In the genomic region with DNA sequence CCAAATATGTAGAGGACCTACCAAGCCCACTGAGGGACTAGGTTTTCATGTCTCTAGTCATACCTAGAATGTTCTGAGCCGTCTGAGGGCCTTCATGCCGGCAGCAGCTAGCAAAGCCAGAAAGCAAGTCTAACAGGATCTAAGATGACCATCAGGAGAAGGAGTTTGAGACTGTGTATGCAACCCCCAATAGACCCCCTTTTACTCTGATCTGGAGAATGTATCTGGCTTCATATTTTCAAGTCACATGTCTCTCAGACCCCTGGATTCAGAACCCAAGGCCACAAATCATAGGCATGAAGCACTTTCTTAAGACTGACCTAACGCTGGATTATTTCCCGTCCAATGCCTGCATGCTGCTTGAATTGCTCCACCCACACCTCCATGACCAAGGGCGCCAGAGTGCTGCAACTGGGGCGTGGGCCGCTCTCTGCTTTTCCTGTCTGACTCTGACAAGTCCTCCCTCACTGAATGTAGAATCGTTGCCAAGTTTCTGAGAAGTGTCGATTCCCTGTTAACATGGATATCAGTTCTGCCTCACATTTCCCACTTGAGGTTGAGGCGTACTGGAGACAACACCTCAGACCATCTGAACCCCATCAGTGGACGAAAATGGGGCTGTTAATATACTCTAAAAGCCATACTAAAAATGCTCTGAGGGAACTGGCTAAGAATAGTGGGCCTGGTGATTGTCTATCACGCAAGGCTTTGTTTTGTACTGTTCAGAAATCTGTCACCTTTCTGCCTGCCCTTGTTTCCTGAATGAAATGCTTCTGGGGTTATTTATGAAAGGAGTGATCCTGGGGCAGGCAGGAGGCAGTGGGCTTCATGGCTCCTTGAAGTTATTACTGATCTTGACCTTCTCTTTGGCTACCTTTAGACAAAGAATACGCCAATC, we compare ENCODE assay signal across 1 cellular context.
TF ChIP-seq lines count a peak whose summit lies in the region.

No MANE protein-coding gene starts in this region.

TF ChIP-seq in K562, 482 proteins besides CTCF, POLR2A, EP300 and RAD21 (continued from another document and continues in another):
- TF ChIP-seq, protein P1, sequence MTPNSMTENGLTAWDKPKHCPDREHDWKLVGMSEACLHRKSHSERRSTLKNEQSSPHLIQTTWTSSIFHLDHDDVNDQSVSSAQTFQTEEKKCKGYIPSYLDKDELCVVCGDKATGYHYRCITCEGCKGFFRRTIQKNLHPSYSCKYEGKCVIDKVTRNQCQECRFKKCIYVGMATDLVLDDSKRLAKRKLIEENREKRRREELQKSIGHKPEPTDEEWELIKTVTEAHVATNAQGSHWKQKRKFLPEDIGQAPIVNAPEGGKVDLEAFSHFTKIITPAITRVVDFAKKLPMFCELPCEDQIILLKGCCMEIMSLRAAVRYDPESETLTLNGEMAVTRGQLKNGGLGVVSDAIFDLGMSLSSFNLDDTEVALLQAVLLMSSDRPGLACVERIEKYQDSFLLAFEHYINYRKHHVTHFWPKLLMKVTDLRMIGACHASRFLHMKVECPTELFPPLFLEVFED (CRISPR knock-in tag; conservative IDR thresholded peaks at IDR 0.05), result no peak
- TF ChIP-seq NR2C2 (CRISPR knock-in tag; IDR thresholded peaks at IDR 0.05) (no peak), NR2C2 (tag; IDR thresholded peaks at IDR 0.05) (no peak; the same call in 1 of the 2 replicates), RBFOX2 (IDR thresholded peaks at IDR 0.05; ENCODE audit: low read depth, low read length) (no peak), MTA3 (IDR thresholded peaks at IDR 0.05; ENCODE audit: borderline replicate concordance) (0 out of 2 replicates have a peak, but pooled peaks have one; percentile 48), C11orf30 (IDR thresholded peaks at IDR 0.05; ENCODE audit: low read depth) (no peak), LEF1 (IDR thresholded peaks at IDR 0.05) (no peak), BRD9 (IDR thresholded peaks at IDR 0.05; ENCODE audit: low read depth, partially characterized antibody) (no peak), ZNF780A (CRISPR knock-in tag; IDR thresholded peaks at IDR 0.05) (no peak), ZNF696 (CRISPR knock-in tag; conservative IDR thresholded peaks at IDR 0.05) (no peak), CREB1 (IDR thresholded peaks at IDR 0.05) (no peak), CREB1 (CRISPR knock-in tag; IDR thresholded peaks at IDR 0.05) (no peak), RCOR1 (IDR thresholded peaks at IDR 0.05; ENCODE audit: borderline replicate concordance in 1 of 2, low read depth in 2 of 2, low read length in 2 of 2) (peak in 1 of 2 experiments; percentile 68; a peak in 2 of 4 replicates), FOXM1 (IDR thresholded peaks at IDR 0.05; ENCODE audit: low read depth) (0 out of 2 replicates have a peak, but pooled peaks have one; percentile 25), FOXM1 (CRISPR knock-in tag; IDR thresholded peaks at IDR 0.05; ENCODE audit: low read depth) (no peak), FOXK1 (CRISPR knock-in tag; IDR thresholded peaks at IDR 0.05; ENCODE audit: borderline replicate concordance) (no peak), STAG1 (CRISPR knock-in tag; IDR thresholded peaks at IDR 0.05; ENCODE audit: borderline replicate concordance) (no peak), ZNF75A (CRISPR knock-in tag; IDR thresholded peaks at IDR 0.05) (no peak), NFE2L1 (tag; IDR thresholded peaks at IDR 0.05; ENCODE audit: borderline replicate concordance, low read depth) (no peak), MYBL2 (IDR thresholded peaks at IDR 0.05; ENCODE audit: low read depth) (no peak), MYBL2 (CRISPR knock-in tag; IDR thresholded peaks at IDR 0.05; ENCODE audit: borderline replicate concordance) (no peak), ZBTB7A (IDR thresholded peaks at IDR 0.05; ENCODE audit: borderline replicate concordance, control insufficient read depth, low read depth, low read length) (no peak; the same call in 1 of the 2 replicates), GTF2E2 (tag; IDR thresholded peaks at IDR 0.05) (no peak), PHTF2 (CRISPR knock-in tag; IDR thresholded peaks at IDR 0.05) (no peak)
- TF ChIP-seq, protein P2, sequence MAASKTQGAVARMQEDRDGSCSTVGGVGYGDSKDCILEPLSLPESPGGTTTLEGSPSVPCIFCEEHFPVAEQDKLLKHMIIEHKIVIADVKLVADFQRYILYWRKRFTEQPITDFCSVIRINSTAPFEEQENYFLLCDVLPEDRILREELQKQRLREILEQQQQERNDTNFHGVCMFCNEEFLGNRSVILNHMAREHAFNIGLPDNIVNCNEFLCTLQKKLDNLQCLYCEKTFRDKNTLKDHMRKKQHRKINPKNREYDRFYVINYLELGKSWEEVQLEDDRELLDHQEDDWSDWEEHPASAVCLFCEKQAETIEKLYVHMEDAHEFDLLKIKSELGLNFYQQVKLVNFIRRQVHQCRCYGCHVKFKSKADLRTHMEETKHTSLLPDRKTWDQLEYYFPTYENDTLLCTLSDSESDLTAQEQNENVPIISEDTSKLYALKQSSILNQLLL (CRISPR knock-in tag; IDR thresholded peaks at IDR 0.05; ENCODE audit: borderline replicate concordance), result no peak
- TF ChIP-seq, protein P3, sequence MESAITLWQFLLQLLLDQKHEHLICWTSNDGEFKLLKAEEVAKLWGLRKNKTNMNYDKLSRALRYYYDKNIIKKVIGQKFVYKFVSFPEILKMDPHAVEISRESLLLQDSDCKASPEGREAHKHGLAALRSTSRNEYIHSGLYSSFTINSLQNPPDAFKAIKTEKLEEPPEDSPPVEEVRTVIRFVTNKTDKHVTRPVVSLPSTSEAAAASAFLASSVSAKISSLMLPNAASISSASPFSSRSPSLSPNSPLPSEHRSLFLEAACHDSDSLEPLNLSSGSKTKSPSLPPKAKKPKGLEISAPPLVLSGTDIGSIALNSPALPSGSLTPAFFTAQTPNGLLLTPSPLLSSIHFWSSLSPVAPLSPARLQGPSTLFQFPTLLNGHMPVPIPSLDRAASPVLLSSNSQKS (CRISPR knock-in tag; IDR thresholded peaks at IDR 0.05), result no peak
- TF ChIP-seq, protein P4, sequence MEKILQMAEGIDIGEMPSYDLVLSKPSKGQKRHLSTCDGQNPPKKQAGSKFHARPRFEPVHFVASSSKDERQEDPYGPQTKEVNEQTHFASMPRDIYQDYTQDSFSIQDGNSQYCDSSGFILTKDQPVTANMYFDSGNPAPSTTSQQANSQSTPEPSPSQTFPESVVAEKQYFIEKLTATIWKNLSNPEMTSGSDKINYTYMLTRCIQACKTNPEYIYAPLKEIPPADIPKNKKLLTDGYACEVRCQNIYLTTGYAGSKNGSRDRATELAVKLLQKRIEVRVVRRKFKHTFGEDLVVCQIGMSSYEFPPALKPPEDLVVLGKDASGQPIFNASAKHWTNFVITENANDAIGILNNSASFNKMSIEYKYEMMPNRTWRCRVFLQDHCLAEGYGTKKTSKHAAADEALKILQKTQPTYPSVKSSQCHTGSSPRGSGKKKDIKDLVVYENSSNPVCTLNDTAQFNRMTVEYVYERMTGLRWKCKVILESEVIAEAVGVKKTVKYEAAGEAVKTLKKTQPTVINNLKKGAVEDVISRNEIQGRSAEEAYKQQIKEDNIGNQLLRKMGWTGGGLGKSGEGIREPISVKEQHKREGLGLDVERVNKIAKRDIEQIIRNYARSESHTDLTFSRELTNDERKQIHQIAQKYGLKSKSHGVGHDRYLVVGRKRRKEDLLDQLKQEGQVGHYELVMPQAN (IDR thresholded peaks at IDR 0.05; ENCODE audit: borderline replicate concordance), result no peak
- TF ChIP-seq, protein P5, sequence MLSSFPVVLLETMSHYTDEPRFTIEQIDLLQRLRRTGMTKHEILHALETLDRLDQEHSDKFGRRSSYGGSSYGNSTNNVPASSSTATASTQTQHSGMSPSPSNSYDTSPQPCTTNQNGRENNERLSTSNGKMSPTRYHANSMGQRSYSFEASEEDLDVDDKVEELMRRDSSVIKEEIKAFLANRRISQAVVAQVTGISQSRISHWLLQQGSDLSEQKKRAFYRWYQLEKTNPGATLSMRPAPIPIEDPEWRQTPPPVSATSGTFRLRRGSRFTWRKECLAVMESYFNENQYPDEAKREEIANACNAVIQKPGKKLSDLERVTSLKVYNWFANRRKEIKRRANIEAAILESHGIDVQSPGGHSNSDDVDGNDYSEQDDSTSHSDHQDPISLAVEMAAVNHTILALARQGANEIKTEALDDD (IDR thresholded peaks at IDR 0.05), result peak; percentile 78
- TF ChIP-seq, protein P6, sequence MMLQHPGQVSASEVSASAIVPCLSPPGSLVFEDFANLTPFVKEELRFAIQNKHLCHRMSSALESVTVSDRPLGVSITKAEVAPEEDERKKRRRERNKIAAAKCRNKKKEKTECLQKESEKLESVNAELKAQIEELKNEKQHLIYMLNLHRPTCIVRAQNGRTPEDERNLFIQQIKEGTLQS (IDR thresholded peaks at IDR 0.05), result no peak
- TF ChIP-seq, protein P6 (CRISPR knock-in tag; conservative IDR thresholded peaks at IDR 0.05), result no peak
- TF ChIP-seq, protein P7, sequence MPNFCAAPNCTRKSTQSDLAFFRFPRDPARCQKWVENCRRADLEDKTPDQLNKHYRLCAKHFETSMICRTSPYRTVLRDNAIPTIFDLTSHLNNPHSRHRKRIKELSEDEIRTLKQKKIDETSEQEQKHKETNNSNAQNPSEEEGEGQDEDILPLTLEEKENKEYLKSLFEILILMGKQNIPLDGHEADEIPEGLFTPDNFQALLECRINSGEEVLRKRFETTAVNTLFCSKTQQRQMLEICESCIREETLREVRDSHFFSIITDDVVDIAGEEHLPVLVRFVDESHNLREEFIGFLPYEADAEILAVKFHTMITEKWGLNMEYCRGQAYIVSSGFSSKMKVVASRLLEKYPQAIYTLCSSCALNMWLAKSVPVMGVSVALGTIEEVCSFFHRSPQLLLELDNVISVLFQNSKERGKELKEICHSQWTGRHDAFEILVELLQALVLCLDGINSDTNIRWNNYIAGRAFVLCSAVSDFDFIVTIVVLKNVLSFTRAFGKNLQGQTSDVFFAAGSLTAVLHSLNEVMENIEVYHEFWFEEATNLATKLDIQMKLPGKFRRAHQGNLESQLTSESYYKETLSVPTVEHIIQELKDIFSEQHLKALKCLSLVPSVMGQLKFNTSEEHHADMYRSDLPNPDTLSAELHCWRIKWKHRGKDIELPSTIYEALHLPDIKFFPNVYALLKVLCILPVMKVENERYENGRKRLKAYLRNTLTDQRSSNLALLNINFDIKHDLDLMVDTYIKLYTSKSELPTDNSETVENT (CRISPR knock-in tag; IDR thresholded peaks at IDR 0.05), result no peak
- TF ChIP-seq, protein P8, sequence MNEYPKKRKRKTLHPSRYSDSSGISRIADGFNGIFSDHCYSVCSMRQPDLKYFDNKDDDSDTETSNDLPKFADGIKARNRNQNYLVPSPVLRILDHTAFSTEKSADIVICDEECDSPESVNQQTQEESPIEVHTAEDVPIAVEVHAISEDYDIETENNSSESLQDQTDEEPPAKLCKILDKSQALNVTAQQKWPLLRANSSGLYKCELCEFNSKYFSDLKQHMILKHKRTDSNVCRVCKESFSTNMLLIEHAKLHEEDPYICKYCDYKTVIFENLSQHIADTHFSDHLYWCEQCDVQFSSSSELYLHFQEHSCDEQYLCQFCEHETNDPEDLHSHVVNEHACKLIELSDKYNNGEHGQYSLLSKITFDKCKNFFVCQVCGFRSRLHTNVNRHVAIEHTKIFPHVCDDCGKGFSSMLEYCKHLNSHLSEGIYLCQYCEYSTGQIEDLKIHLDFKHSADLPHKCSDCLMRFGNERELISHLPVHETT (CRISPR knock-in tag; conservative IDR thresholded peaks at IDR 0.05 in 1 of 2, IDR thresholded peaks at IDR 0.05 in 1 of 2), result no peak
- TF ChIP-seq, protein P9, sequence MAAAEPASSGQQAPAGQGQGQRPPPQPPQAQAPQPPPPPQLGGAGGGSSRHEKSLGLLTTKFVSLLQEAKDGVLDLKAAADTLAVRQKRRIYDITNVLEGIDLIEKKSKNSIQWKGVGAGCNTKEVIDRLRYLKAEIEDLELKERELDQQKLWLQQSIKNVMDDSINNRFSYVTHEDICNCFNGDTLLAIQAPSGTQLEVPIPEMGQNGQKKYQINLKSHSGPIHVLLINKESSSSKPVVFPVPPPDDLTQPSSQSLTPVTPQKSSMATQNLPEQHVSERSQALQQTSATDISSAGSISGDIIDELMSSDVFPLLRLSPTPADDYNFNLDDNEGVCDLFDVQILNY (CRISPR knock-in tag; IDR thresholded peaks at IDR 0.05), result no peak
- TF ChIP-seq, protein P10, sequence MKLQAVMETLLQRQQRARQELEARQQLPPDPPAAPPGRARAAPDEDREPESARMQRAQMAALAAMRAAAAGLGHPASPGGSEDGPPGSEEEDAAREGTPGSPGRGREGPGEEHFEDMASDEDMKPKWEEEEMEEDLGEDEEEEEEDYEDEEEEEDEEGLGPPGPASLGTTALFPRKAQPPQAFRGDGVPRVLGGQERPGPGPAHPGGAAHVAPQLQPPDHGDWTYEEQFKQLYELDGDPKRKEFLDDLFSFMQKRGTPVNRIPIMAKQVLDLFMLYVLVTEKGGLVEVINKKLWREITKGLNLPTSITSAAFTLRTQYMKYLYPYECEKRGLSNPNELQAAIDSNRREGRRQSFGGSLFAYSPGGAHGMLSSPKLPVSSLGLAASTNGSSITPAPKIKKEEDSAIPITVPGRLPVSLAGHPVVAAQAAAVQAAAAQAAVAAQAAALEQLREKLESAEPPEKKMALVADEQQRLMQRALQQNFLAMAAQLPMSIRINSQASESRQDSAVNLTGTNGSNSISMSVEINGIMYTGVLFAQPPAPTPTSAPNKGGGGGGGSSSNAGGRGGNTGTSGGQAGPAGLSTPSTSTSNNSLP (IDR thresholded peaks at IDR 0.05; ENCODE audit: borderline replicate concordance, low read depth, low read length), result no peak
- TF ChIP-seq, protein P11, sequence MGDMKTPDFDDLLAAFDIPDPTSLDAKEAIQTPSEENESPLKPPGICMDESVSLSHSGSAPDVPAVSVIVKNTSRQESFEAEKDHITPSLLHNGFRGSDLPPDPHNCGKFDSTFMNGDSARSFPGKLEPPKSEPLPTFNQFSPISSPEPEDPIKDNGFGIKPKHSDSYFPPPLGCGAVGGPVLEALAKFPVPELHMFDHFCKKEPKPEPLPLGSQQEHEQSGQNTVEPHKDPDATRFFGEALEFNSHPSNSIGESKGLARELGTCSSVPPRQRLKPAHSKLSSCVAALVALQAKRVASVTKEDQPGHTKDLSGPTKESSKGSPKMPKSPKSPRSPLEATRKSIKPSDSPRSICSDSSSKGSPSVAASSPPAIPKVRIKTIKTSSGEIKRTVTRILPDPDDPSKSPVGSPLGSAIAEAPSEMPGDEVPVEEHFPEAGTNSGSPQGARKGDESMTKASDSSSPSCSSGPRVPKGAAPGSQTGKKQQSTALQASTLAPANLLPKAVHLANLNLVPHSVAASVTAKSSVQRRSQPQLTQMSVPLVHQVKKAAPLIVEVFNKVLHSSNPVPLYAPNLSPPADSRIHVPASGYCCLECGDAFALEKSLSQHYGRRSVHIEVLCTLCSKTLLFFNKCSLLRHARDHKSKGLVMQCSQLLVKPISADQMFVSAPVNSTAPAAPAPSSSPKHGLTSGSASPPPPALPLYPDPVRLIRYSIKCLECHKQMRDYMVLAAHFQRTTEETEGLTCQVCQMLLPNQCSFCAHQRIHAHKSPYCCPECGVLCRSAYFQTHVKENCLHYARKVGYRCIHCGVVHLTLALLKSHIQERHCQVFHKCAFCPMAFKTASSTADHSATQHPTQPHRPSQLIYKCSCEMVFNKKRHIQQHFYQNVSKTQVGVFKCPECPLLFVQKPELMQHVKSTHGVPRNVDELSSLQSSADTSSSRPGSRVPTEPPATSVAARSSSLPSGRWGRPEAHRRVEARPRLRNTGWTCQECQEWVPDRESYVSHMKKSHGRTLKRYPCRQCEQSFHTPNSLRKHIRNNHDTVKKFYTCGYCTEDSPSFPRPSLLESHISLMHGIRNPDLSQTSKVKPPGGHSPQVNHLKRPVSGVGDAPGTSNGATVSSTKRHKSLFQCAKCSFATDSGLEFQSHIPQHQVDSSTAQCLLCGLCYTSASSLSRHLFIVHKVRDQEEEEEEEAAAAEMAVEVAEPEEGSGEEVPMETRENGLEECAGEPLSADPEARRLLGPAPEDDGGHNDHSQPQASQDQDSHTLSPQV (IDR thresholded peaks at IDR 0.05), result 0 out of 2 replicates have a peak, but pooled peaks have one; percentile 50
